Comparison of ENCODE assay signal across 8 cellular contexts in genomic region chr4:110533940-110534339, GRCh38. TPM values are rescaled to one million over a fixed set of nuclear protein-coding genes. Genes with fewer than 3 reads are reported as not detected.
DNase-seq lines count a peak whose midpoint lies in the region; ATAC-seq and TF ChIP-seq lines count a peak whose summit lies in the region.

No MANE protein-coding gene starts in this region.

- peak overlapping the region; percentile 3 to 38 for H3K27ac ChIP-seq in left lung

- H3K36me3 ChIP-seq in left lung: no peaks in the 10 kb centered on the region

- H3K27me3 Mint-ChIP-seq in activated T-helper 17 cell treated with anti-CD3 and anti-CD28 coated beads, Interleukin-2, amount 50 U/mL, for 72 hours: peaks cover 21% of the 10 kb centered on the region

- H3K9me3 Mint-ChIP-seq in activated T-helper 17 cell treated with anti-CD3 and anti-CD28 coated beads, Interleukin-2, amount 50 U/mL, for 72 hours: peaks cover 7% of the 10 kb centered on the region

- intact Hi-C loops in left lung (cut with DNase I): no loop called here

- H3K4me3 Mint-ChIP-seq in activated T-helper 17 cell treated with anti-CD3 and anti-CD28 coated beads, Interleukin-2, amount 50 U/mL, for 72 hours: peak overlapping the region; percentile 28

- peak; percentile 81 for ATAC-seq in activated T-helper 17 cell treated with anti-CD3 and anti-CD28 coated beads, Interleukin-2, amount 50 U/mL, for 72 hours (replicated peaks)
- peak; percentile 97 for ATAC-seq in left lung
- ATAC-seq in HG02623 (IDR thresholded peaks at IDR 0.05; ENCODE audit: unreplicated experiment): no peak
- ATAC-seq in GM18858 (IDR thresholded peaks at IDR 0.05; ENCODE audit: unreplicated experiment): no peak

- no peaks in the 10 kb centered on the region for H3K36me3 Mint-ChIP-seq in activated T-helper 17 cell treated with anti-CD3 and anti-CD28 coated beads, Interleukin-2, amount 50 U/mL, for 72 hours (ENCODE audit: low read depth)

- H3K9me3 ChIP-seq in left lung: peaks cover 0 to 5% of the 10 kb centered on the region in 2 donors

- no peak overlapping the region for H3K4me3 ChIP-seq in left lung

- no peak overlapping the region for H3K27ac Mint-ChIP-seq in activated T-helper 17 cell treated with anti-CD3 and anti-CD28 coated beads, Interleukin-2, amount 50 U/mL, for 72 hours

- H3K27me3 ChIP-seq in left lung: no peaks in the 10 kb centered on the region

- H3K4me1 ChIP-seq in left lung: peaks cover 0 to 5% of the 10 kb centered on the region in 2 donors

- DNase-seq in COLO668 (lab: John Stamatoyannopoulos, UW; ENCODE audit: unreplicated experiment): peak; percentile 14
- DNase-seq in HS-27A (ENCODE audit: low read depth): peak; percentile 90
- DNase-seq in left lung: peak in 1 of 2 donors; percentile 36
- no peak for DNase-seq in NCI-H2029 (lab: John Stamatoyannopoulos, UW)
- no peak for DNase-seq in GF-D8 (lab: John Stamatoyannopoulos, UW)

- H3K4me1 Mint-ChIP-seq in activated T-helper 17 cell treated with anti-CD3 and anti-CD28 coated beads, Interleukin-2, amount 50 U/mL, for 72 hours: peaks cover 4% of the 10 kb centered on the region

- no peak for TF ChIP-seq CTCF in left lung (IDR thresholded peaks at IDR 0.05)

RNA-seq across cellular contexts. Expression of gene ENPEP, which starts 58.0 kb away (rescaled TPM):
- under 1 TPM in 1 of 2 donors, not detected in 1; 0.16 TPM for total RNA-seq in activated T-helper 17 cell treated with anti-CD3 and anti-CD28 coated beads, Interleukin-2, amount 50 U/mL, for 72 hours
- 1 to 10 TPM; 7.3 to 8.5 TPM for total RNA-seq in left lung

Comparison
In these comparisons a context has a peak if more than half of its experiments do, and no peak if none do; other contexts are left out.
1. DNase-seq: peak in COLO668 (single experiment) and HS-27A (single experiment); none in NCI-H2029 (single experiment) and GF-D8 (single experiment).
2. ATAC-seq: peak in activated T-helper 17 cell treated with anti-CD3 and anti-CD28 coated beads, Interleukin-2, amount 50 U/mL, for 72 hours (single experiment) and left lung (single experiment); none in HG02623 (single experiment) and GM18858 (single experiment).
3. RNA of gene ENPEP, which starts 58.0 kb away (total RNA-seq): 7.3 to 8.5 TPM in left lung; 0.16 TPM in activated T-helper 17 cell treated with anti-CD3 and anti-CD28 coated beads, Interleukin-2, amount 50 U/mL, for 72 hours; every median in the first group is over 4 times any median in the second.